In genomic region chr20:58719258-58719657, GRCh38 we compare ENCODE assay signal across 1 cellular context.
TF ChIP-seq lines count a peak whose summit lies in the region.

No MANE protein-coding gene starts in this region.

TF ChIP-seq in HepG2, 621 proteins besides CTCF, POLR2A, EP300 and RAD21 (continued from another document):
- no peak for TF ChIP-seq SMC3 (IDR thresholded peaks at IDR 0.05; ENCODE audit: low read length)
